21 cellular contexts compared by ENCODE assay signal in genomic region chr7:94647295-94647694, GRCh38. TPM values are rescaled to one million over a fixed set of nuclear protein-coding genes. Genes with fewer than 3 reads are reported as not detected.
"Had no signal": no experiment of that assay in that cellular context is flagged by ENCODE, and none has a peak within 500 bp of the region (broad histone marks: within the 10 kb centered on the region; RNA-seq: fewer than 3 reads in every experiment).

No MANE protein-coding gene starts in this region.

- H3K36me3 ChIP-seq: SJSA1 had no signal

- H3K4me3 ChIP-seq: SJSA1, SK-N-MC had no signal

- ATAC-seq: HepG2 had no signal

- H3K9me3 ChIP-seq: SJSA1 had no signal

- H3K4me1 ChIP-seq: SJSA1 had no signal

- H3K27ac ChIP-seq: SJSA1, SK-N-MC had no signal

- DNase-seq: IMR-90, Karpas-422, KG1, MM.1S, NCI-H1105 treated with DMSO at 0.1 percent for 48 hours, NCI-H1417 treated with DMSO at 0.1 percent for 48 hours, NCI-H1694, NCI-H187 treated with DMSO at 0.1 percent for 48 hours, NCI-H2029 treated with DMSO at 0.1 percent for 48 hours, NCI-H2171 treated with DMSO at 0.1 percent for 48 hours, NCI-H345, NCI-H510A treated with DMSO at 0.1 percent for 48 hours, NCI-H526, NCI-H82, Right ventricle myocardium superior, RPMI8226, SIG-M5 had no signal

- H3K27me3 ChIP-seq: SJSA1 had no signal

RNA-seq across cellular contexts. Expression of gene SGCE, which starts 8.6 kb away (rescaled TPM):
- total RNA-seq: HT-29 had no signal
